Comparison of ENCODE assay signal across 1 cellular context in the genomic region with DNA sequence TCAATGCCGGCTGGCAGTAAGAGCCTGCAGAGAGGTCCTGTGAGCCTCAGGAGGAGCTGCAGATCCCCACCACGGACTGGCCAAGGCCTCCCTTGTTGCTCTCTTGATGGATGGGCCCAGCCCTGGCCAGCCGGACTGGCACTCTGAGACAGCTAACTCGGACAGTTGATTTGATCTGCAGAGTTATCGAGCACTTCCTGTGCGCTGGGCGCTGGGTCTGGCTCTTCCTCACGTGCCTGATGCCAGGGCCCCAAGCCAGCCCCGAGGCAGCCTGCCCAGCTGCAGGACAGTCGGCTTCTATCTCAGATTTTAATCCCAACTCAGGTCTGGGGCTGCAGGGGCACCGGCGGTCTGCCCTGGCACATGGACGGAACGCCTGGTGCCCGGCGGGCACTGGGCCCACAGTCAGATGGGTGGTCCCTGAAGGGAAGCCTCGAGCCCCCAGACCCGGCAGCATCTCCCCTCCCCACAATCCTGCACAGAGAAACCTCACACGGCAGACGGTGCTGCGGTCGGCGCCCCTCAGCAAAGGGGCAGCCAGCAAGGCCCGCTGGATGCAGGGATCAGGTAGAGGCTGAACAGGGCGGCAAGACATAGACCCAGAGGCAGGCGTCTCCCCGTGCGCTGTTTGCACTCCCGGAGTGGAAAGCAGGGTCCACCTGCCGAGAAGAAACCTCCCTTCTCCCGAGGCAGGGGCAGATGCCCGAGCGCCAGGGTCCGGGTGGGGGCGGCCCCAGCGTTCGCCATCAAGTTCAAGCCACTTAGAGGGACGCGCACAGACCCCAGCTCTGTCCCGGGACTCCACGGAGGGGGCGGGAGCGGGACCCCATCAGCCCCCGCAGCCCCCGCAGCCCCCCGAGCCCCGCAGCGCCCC.
TF ChIP-seq lines count a peak whose summit lies in the region.

No MANE protein-coding gene starts in this region.

TF ChIP-seq in WTC11, 78 proteins besides CTCF, POLR2A, EP300 and RAD21 (continued from another document):
- TF ChIP-seq, protein P1, sequence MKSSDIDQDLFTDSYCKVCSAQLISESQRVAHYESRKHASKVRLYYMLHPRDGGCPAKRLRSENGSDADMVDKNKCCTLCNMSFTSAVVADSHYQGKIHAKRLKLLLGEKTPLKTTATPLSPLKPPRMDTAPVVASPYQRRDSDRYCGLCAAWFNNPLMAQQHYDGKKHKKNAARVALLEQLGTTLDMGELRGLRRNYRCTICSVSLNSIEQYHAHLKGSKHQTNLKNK (CRISPR knock-in tag; IDR thresholded peaks at IDR 0.05): no peak
- TF ChIP-seq EMX1 (CRISPR knock-in tag; IDR thresholded peaks at IDR 0.05) (no peak), NFATC4 (CRISPR knock-in tag; IDR thresholded peaks at IDR 0.05) (no peak), TEAD4 (CRISPR knock-in tag; IDR thresholded peaks at IDR 0.05) (no peak), CREB1 (CRISPR knock-in tag; IDR thresholded peaks at IDR 0.05) (no peak), GRHL2 (CRISPR knock-in tag; IDR thresholded peaks at IDR 0.05; ENCODE audit: insufficient replicate concordance, severe bottlenecking) (no peak), FOXK1 (CRISPR knock-in tag; IDR thresholded peaks at IDR 0.05) (no peak), SP1 (CRISPR knock-in tag; conservative IDR thresholded peaks at IDR 0.05) (no peak), PRRX2 (CRISPR knock-in tag; IDR thresholded peaks at IDR 0.05) (no peak), GABPB1 (CRISPR knock-in tag; IDR thresholded peaks at IDR 0.05) (no peak), TP53 (CRISPR knock-in tag; IDR thresholded peaks at IDR 0.05) (no peak)
- TF ChIP-seq, protein P2, sequence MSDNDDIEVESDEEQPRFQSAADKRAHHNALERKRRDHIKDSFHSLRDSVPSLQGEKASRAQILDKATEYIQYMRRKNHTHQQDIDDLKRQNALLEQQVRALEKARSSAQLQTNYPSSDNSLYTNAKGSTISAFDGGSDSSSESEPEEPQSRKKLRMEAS (CRISPR knock-in tag; IDR thresholded peaks at IDR 0.05): no peak
- TF ChIP-seq, protein P3, sequence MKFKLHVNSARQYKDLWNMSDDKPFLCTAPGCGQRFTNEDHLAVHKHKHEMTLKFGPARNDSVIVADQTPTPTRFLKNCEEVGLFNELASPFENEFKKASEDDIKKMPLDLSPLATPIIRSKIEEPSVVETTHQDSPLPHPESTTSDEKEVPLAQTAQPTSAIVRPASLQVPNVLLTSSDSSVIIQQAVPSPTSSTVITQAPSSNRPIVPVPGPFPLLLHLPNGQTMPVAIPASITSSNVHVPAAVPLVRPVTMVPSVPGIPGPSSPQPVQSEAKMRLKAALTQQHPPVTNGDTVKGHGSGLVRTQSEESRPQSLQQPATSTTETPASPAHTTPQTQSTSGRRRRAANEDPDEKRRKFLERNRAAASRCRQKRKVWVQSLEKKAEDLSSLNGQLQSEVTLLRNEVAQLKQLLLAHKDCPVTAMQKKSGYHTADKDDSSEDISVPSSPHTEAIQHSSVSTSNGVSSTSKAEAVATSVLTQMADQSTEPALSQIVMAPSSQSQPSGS (CRISPR knock-in tag; IDR thresholded peaks at IDR 0.05; ENCODE audit: borderline replicate concordance, low read depth): no peak
- TF ChIP-seq, protein P4, sequence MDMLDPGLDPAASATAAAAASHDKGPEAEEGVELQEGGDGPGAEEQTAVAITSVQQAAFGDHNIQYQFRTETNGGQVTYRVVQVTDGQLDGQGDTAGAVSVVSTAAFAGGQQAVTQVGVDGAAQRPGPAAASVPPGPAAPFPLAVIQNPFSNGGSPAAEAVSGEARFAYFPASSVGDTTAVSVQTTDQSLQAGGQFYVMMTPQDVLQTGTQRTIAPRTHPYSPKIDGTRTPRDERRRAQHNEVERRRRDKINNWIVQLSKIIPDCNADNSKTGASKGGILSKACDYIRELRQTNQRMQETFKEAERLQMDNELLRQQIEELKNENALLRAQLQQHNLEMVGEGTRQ (CRISPR knock-in tag; IDR thresholded peaks at IDR 0.05): no peak
- TF ChIP-seq, protein P5, sequence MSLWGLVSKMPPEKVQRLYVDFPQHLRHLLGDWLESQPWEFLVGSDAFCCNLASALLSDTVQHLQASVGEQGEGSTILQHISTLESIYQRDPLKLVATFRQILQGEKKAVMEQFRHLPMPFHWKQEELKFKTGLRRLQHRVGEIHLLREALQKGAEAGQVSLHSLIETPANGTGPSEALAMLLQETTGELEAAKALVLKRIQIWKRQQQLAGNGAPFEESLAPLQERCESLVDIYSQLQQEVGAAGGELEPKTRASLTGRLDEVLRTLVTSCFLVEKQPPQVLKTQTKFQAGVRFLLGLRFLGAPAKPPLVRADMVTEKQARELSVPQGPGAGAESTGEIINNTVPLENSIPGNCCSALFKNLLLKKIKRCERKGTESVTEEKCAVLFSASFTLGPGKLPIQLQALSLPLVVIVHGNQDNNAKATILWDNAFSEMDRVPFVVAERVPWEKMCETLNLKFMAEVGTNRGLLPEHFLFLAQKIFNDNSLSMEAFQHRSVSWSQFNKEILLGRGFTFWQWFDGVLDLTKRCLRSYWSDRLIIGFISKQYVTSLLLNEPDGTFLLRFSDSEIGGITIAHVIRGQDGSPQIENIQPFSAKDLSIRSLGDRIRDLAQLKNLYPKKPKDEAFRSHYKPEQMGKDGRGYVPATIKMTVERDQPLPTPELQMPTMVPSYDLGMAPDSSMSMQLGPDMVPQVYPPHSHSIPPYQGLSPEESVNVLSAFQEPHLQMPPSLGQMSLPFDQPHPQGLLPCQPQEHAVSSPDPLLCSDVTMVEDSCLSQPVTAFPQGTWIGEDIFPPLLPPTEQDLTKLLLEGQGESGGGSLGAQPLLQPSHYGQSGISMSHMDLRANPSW (CRISPR knock-in tag; conservative IDR thresholded peaks at IDR 0.05; ENCODE audit: low read depth): no peak
